ENCODE assay signal across 16 cellular contexts in genomic region chr11:59548309-59548656, GRCh38. TPM values are rescaled to one million over a fixed set of nuclear protein-coding genes. Genes with fewer than 3 reads are reported as not detected.
DNase-seq lines count a peak whose midpoint lies in the region; ATAC-seq, FAIRE-seq and TF ChIP-seq lines count a peak whose summit lies in the region.
"Had no signal": no experiment of that assay in that cellular context is flagged by ENCODE, and none has a peak within 500 bp of the region (broad histone marks: within the 10 kb centered on the region; RNA-seq: fewer than 3 reads in every experiment).

No MANE protein-coding gene starts in this region.

- H3K27me3 ChIP-seq in CD8-positive, alpha-beta memory T cell (ENCODE audit: insufficient read depth, low read length, poor library complexity, severe bottlenecking) = no peaks in the 10 kb centered on the region
- H3K27me3 ChIP-seq in Loucy (ENCODE audit: insufficient read depth, low read length, poor library complexity, severe bottlenecking) (no peaks in the 10 kb centered on the region), K562 (ENCODE audit: control insufficient read depth in 2 of 2, insufficient read depth in 2 of 2, low read length in 2 of 2) (no peaks in the 10 kb centered on the region)

- intact Hi-C loops in K562 (cut with micrococcal nuclease) = loop anchor here (5.0 kb wide), 1 partner anchor 776 kb away; no protein-coding TSS in a partner anchor

- H3K27ac ChIP-seq in CD8-positive, alpha-beta memory T cell (ENCODE audit: low read depth, low read length) = peak overlapping the region; percentile 69
- peak overlapping the region; percentile 100 for H3K27ac ChIP-seq in K562 (ENCODE audit: extremely low read depth, low read depth, low read length)
- H3K27ac ChIP-seq: GM23248 had no signal

- TF ChIP-seq EP300 in K562 (IDR thresholded peaks at IDR 0.05; ENCODE audit: low read length) = no peak

- H3K9ac ChIP-seq in Loucy (ENCODE audit: low read depth, low read length, poor library complexity, severe bottlenecking) (peak overlapping the region; percentile 77), K562 (ENCODE audit: insufficient read depth in 1 of 2, low read depth in 2 of 2, low read length in 2 of 2) (peak overlapping the region in 1 of 2 experiments; percentile 99; a peak in 2 of 4 replicates)
- H3K9ac ChIP-seq: GM23248 had no signal

- TF ChIP-seq POLR2A in K562 (conservative IDR thresholded peaks at IDR 0.05) = no peak

- BruUV-seq in K562 (replicated peaks; lab: Mats Ljungman, UMichigan) = no TSS peak

- peak overlapping the region in 1 of 7 donors; percentile 78 for H3K4me3 Mint-ChIP-seq in CD8-positive, alpha-beta memory T cell
- no peak overlapping the region for H3K4me3 Mint-ChIP-seq in stimulated activated effector memory CD8-positive, alpha-beta T cell treated with anti-CD3 and anti-CD28 coated beads, Interleukin-12 subunit alpha, Interleukin-12 subunit beta, amount 100 ng/mL, for 72 hours
- H3K4me3 Mint-ChIP-seq: CD14-positive monocyte had no signal

- TF ChIP-seq RAD21 in K562 (CRISPR knock-in tag; conservative IDR thresholded peaks at IDR 0.05 in 1 of 2, IDR thresholded peaks at IDR 0.05 in 1 of 2) = no peak

- peaks cover 11% of the 10 kb centered on the region for H3K4me1 ChIP-seq in CD8-positive, alpha-beta memory T cell (ENCODE audit: insufficient read depth, low read length)
- H3K4me1 ChIP-seq in Loucy (ENCODE audit: insufficient read depth, low read length, poor library complexity, severe bottlenecking) (peaks cover 33% of the 10 kb centered on the region), K562 (replicated peaks in 1 of 2; ENCODE audit: control insufficient read depth in 2 of 2, insufficient read depth in 2 of 2, low read length in 2 of 2) (peaks cover 22 to 25% of the 10 kb centered on the region in 2 experiments; a peak in 4 of 5 replicates)

- peaks cover 0 to 12% (median 0%) of the 10 kb centered on the region in 3 donors for H3K36me3 Mint-ChIP-seq in CD8-positive, alpha-beta memory T cell
- peaks cover 29% of the 10 kb centered on the region for H3K36me3 Mint-ChIP-seq in stimulated activated effector memory CD8-positive, alpha-beta T cell treated with anti-CD3 and anti-CD28 coated beads, Interleukin-12 subunit alpha, Interleukin-12 subunit beta, amount 100 ng/mL, for 72 hours
- H3K36me3 Mint-ChIP-seq: CD14-positive monocyte had no signal

- H4K20me1 ChIP-seq in Loucy (ENCODE audit: insufficient read depth, low read length, poor library complexity, severe bottlenecking) (no peaks in the 10 kb centered on the region), K562 (replicated peaks; ENCODE audit: control insufficient read depth, insufficient read depth, low read length) (no peaks in the 10 kb centered on the region)

- 36% methylated on average over 5 of the region's 5 CpGs for WGBS in K562 (ENCODE audit: insufficient coverage, low coverage, missing lambda C conversion rate)

- H3K9me2 ChIP-seq in Loucy (replicated peaks; ENCODE audit: low read depth, low read length) = no peaks in the 10 kb centered on the region
- H3K9me2 ChIP-seq: SK-N-SH had no signal

- CTCF ChIA-PET in CD8-positive, alpha-beta memory T cell (lab: Charles Lee) = interaction anchor here (1.2 to 2.7 kb wide), 3 partner anchors 18 to 121 kb away, joined by 3 to 10 read pairs (median 8); partner anchors contain the start of gene PATL1
- CTCF ChIA-PET in K562 (lab: Yijun Ruan, JAX; ENCODE audit: low intra/inter-chr PET ratio) = no interaction called here

- H3K9me3 ChIP-seq in CD8-positive, alpha-beta memory T cell (ENCODE audit: low read length) = no peaks in the 10 kb centered on the region
- no peaks in the 10 kb centered on the region for H3K9me3 ChIP-seq in Loucy (ENCODE audit: insufficient read depth, low read depth, low read length)
- no peaks in the 10 kb centered on the region for H3K9me3 ChIP-seq in K562 (replicated peaks; ENCODE audit: control insufficient read depth, insufficient read depth, low read depth, low read length)
- H3K9me3 ChIP-seq: SK-N-SH had no signal

- POLR2A ChIA-PET in CD8-positive, alpha-beta memory T cell (lab: Charles Lee) = interaction anchor here (0.6 kb wide), 1 partner anchor 16 kb away, joined by 6 read pairs; no protein-coding TSS in a partner anchor
- POLR2A ChIA-PET in K562 (lab: Yijun Ruan, JAX) = interaction anchor here (1.1 to 7.2 kb wide), 7 partner anchors 11 to 121 kb away, joined by 3 to 69 read pairs (median 10); partner anchors contain the start of genes OSBP and PATL1

- ATAC-seq in K562 = no peak
- no peak for ATAC-seq in stimulated activated effector memory CD8-positive, alpha-beta T cell treated with anti-CD3 and anti-CD28 coated beads, Interleukin-12 subunit alpha, Interleukin-12 subunit beta, amount 100 ng/mL, for 72 hours
- ATAC-seq: Right ventricle myocardium inferior, T-cell had no signal

- in situ Hi-C loops in K562 (cut with MboI) = no loop called here

- TF ChIP-seq CTCF in Loucy (conservative IDR thresholded peaks at IDR 0.05; ENCODE audit: low read length) = no peak
- TF ChIP-seq CTCF in K562 (IDR thresholded peaks at IDR 0.05 in 2 of 3, conservative IDR thresholded peaks at IDR 0.05 in 1 of 3; ENCODE audit: insufficient read depth in 2 of 3, low read depth in 1 of 3, low read length in 3 of 3) = no peak

- peaks cover 16% of the 10 kb centered on the region for H3F3A ChIP-seq in Loucy (ENCODE audit: low read depth)

- H3K36me3 ChIP-seq in CD8-positive, alpha-beta memory T cell (ENCODE audit: insufficient read depth, low read length) = no peaks in the 10 kb centered on the region
- H3K36me3 ChIP-seq in Loucy (ENCODE audit: insufficient read depth, low read length) (no peaks in the 10 kb centered on the region), K562 (ENCODE audit: control insufficient read depth, insufficient read depth, low read length) (no peaks in the 10 kb centered on the region; the same call in 2 of the 3 replicates)

- no peaks in the 10 kb centered on the region for H3K79me2 ChIP-seq in Loucy (ENCODE audit: insufficient read depth, low read length)
- H3K79me2 ChIP-seq in K562 (ENCODE audit: control insufficient read depth, insufficient read depth, low read length) = peaks cover 19% of the 10 kb centered on the region

- no peak overlapping the region for H2AFZ ChIP-seq in Loucy (ENCODE audit: low read length)
- peak overlapping the region; percentile 38; the same call in 1 of the 2 replicates for H2AFZ ChIP-seq in K562 (ENCODE audit: low read depth, low read length)

- H3K4me1 Mint-ChIP-seq in CD8-positive, alpha-beta memory T cell = peaks cover 24 to 32% (median 30%) of the 10 kb centered on the region in 3 donors
- H3K4me1 Mint-ChIP-seq in stimulated activated effector memory CD8-positive, alpha-beta T cell treated with anti-CD3 and anti-CD28 coated beads, Interleukin-12 subunit alpha, Interleukin-12 subunit beta, amount 100 ng/mL, for 72 hours = peaks cover 23% of the 10 kb centered on the region

- peaks cover 0 to 8% (median 0%) of the 10 kb centered on the region in 5 donors for H3K9me3 Mint-ChIP-seq in CD8-positive, alpha-beta memory T cell
- H3K9me3 Mint-ChIP-seq in stimulated activated effector memory CD8-positive, alpha-beta T cell treated with anti-CD3 and anti-CD28 coated beads, Interleukin-12 subunit alpha, Interleukin-12 subunit beta, amount 100 ng/mL, for 72 hours = no peaks in the 10 kb centered on the region
- H3K9me3 Mint-ChIP-seq: T-cell had no signal

- H3K27ac Mint-ChIP-seq in CD8-positive, alpha-beta memory T cell = no peak overlapping the region
- H3K27ac Mint-ChIP-seq in stimulated activated effector memory CD8-positive, alpha-beta T cell treated with anti-CD3 and anti-CD28 coated beads, Interleukin-12 subunit alpha, Interleukin-12 subunit beta, amount 100 ng/mL, for 72 hours = peak overlapping the region; percentile 50
- H3K27ac Mint-ChIP-seq: CD14-positive monocyte had no signal

- no peak overlapping the region for H3K4me3 ChIP-seq in CD8-positive, alpha-beta memory T cell (ENCODE audit: low read length)
- H3K4me3 ChIP-seq in Loucy (ENCODE audit: low read length, poor library complexity, severe bottlenecking) (peak overlapping the region; percentile 37), K562 (no peak overlapping the region)

- H3K9me1 ChIP-seq in K562 (ENCODE audit: control insufficient read depth, insufficient read depth, low read length) = no peaks in the 10 kb centered on the region

- peak overlapping the region; percentile 89 for H3K4me2 ChIP-seq in Loucy (ENCODE audit: low read depth, low read length, poor library complexity, severe bottlenecking)
- no peak overlapping the region; the same call in 1 of the 2 replicates for H3K4me2 ChIP-seq in K562 (ENCODE audit: insufficient read depth, low read length)

- no peak for FAIRE-seq in K562 (lab: Jason Lieb, UNC)
- FAIRE-seq: HepG2 had no signal

- DNase-seq in CD8-positive, alpha-beta memory T cell = no peak
- no peak for DNase-seq in K562 (ENCODE audit: extremely low read depth in 1 of 4, low spot score in 3 of 4)
- no peak for DNase-seq in stimulated activated effector memory CD8-positive, alpha-beta T cell treated with anti-CD3 and anti-CD28 coated beads, Interleukin-12 subunit alpha, Interleukin-12 subunit beta, amount 100 ng/mL, for 72 hours (ENCODE audit: low spot score in 2 of 2)
- no peak for DNase-seq in ureter (ENCODE audit: low spot score)
- DNase-seq in NOMO-1 treated with DMSO at 0.1 percent for 48 hours (lab: John Stamatoyannopoulos, UW; ENCODE audit: unreplicated experiment) = no peak
- no peak for DNase-seq in iPS-NIHi11 (ENCODE audit: low spot score)
- DNase-seq in activated naive CD4-positive, alpha-beta T cell (lab: John Stamatoyannopoulos, UW) = no peak
- DNase-seq: MM.1S, NCI-H1694, SK-N-SH, T-cell had no signal

- peaks cover 2 to 13% of the 10 kb centered on the region in 2 donors for H3K27me3 Mint-ChIP-seq in CD8-positive, alpha-beta memory T cell

RNA-seq across cellular contexts. Expression of gene OR4D9, which starts 36.9 kb away (rescaled TPM):
- total RNA-seq in CD8-positive, alpha-beta memory T cell = not detected
- polyA plus RNA-seq in CD8-positive, alpha-beta memory T cell = not detected
- total RNA-seq in K562 (2011; cell fraction: chromatin; rRNA removed; ENCODE audit: low replicate concordance) = not detected in 2 replicates
- not detected in 2 replicates for total RNA-seq in K562 (2011; cell fraction: nucleolus; rRNA removed)
- total RNA-seq in K562 (2011; cell fraction: nucleoplasm; rRNA removed) = not detected in 2 replicates
- not detected in 2 replicates for total RNA-seq in K562 (2014; rRNA removed)
- total RNA-seq in K562 (2014; rRNA removed; fragmentation: Illumina TruSeq; extraction: Trizol) = not detected in 2 replicates
- total RNA-seq in K562 (2015; rRNA removed; fragmentation: Illumina TruSeq; extraction: Trizol) = not detected in 2 replicates
- total RNA-seq in K562 (2021) = not detected in 2 replicates
- polyA plus RNA-seq in K562 (2011; rRNA removed) = not detected in 2 replicates
- not detected in 2 replicates for polyA plus RNA-seq in K562 (2011; cell fraction: cytosol; rRNA removed)
- polyA plus RNA-seq in K562 (2011; cell fraction: nucleus; rRNA removed) = not detected in 2 replicates
- not detected in 2 replicates for polyA plus RNA-seq in K562 (2012)
- not detected in 2 replicates for polyA plus RNA-seq in K562 (2014; fragmentation: Illumina TruSeq; extraction: Trizol)
- polyA plus RNA-seq in K562 (2014; fragmentation: Nextera tagmentation; extraction: Ambion mirVana) = not detected
- not detected in 2 replicates for polyA plus RNA-seq in K562 (2014; rRNA removed)
- polyA minus RNA-seq in K562 (2011; rRNA and poly(A)+ RNA removed) = not detected in 2 replicates
- not detected in 2 replicates for polyA minus RNA-seq in K562 (2011; cell fraction: cytosol; rRNA and poly(A)+ RNA removed)
- not detected in 2 replicates for polyA minus RNA-seq in K562 (2011; cell fraction: nucleus; rRNA and poly(A)+ RNA removed)
- total RNA-seq in ureter = not detected
- total RNA-seq: GM23248, HepG2, Right ventricle myocardium inferior, T-cell had no signal
- polyA plus RNA-seq: CD14-positive monocyte, GM23248, HepG2, SK-N-SH had no signal

RNA-seq across cellular contexts. Expression of gene OR4D11, which starts 44.9 kb away (rescaled TPM):
- not detected for total RNA-seq in CD8-positive, alpha-beta memory T cell
- not detected for polyA plus RNA-seq in CD8-positive, alpha-beta memory T cell
- total RNA-seq in K562 (2011; cell fraction: chromatin; rRNA removed; ENCODE audit: low replicate concordance) = not detected in 2 replicates
- total RNA-seq in K562 (2011; cell fraction: nucleolus; rRNA removed) = not detected in 2 replicates
- not detected in 2 replicates for total RNA-seq in K562 (2011; cell fraction: nucleoplasm; rRNA removed)
- total RNA-seq in K562 (2014; rRNA removed) (not detected in 2 replicates), K562 (2014; rRNA removed; fragmentation: Illumina TruSeq; extraction: Trizol) (not detected in 2 replicates), K562 (2015; rRNA removed; fragmentation: Illumina TruSeq; extraction: Trizol) (not detected in 2 replicates), K562 (2021) (not detected in 2 replicates), ureter (not detected)
- polyA plus RNA-seq in K562 (2011; rRNA removed) (not detected in 2 replicates), K562 (2014; fragmentation: Illumina TruSeq; extraction: Trizol) (not detected in 2 replicates), K562 (2014; fragmentation: Nextera tagmentation; extraction: Ambion mirVana) (not detected), K562 (2014; rRNA removed) (not detected in 2 replicates)
- not detected in 2 replicates for polyA plus RNA-seq in K562 (2011; cell fraction: cytosol; rRNA removed)
- not detected in 2 replicates for polyA plus RNA-seq in K562 (2011; cell fraction: nucleus; rRNA removed)
- not detected in 2 replicates for polyA plus RNA-seq in K562 (2012)
- not detected in 2 replicates for polyA minus RNA-seq in K562 (2011; rRNA and poly(A)+ RNA removed)
- not detected in 2 replicates for polyA minus RNA-seq in K562 (2011; cell fraction: cytosol; rRNA and poly(A)+ RNA removed)
- polyA minus RNA-seq in K562 (2011; cell fraction: nucleus; rRNA and poly(A)+ RNA removed) = not detected in 2 replicates
- total RNA-seq: GM23248, HepG2, Right ventricle myocardium inferior, T-cell had no signal
- polyA plus RNA-seq: CD14-positive monocyte, GM23248, HepG2, SK-N-SH had no signal
